Comparison of ENCODE assay signal across 24 cellular contexts in the genomic region with DNA sequence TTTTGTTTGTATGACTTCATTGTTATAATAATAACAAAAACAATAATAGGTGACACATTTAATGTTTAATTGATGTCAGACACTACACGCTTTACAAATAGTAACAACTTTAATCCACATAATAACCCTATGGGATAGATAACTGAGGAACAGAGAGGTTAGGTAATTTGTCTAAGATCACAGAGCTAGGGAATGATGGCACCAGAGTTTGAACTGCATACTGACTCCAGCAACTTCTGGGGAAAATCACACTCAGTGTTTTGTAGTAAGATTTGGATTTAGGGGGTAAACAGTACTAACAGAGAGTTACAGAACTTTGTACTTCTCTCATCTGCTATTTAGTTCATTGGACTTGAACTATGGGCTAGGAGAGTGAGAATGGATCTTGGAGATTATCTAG.
"Had no signal": no experiment of that assay in that cellular context is flagged by ENCODE, and none has a peak within 500 bp of the region (broad histone marks: within the 10 kb centered on the region; RNA-seq: fewer than 3 reads in every experiment).

No MANE protein-coding gene starts in this region.

- H3K36me3 ChIP-seq: MG63 had no signal

- DNase-seq: activated CD4-positive, alpha-beta T cell treated with anti-CD3 and anti-CD28 coated beads for 48 hours; activated CD4-positive, alpha-beta T cell treated with anti-CD3 and anti-CD28 coated beads, Interleukin-2, amount 50 U/mL, for 4 hours; activated CD4-positive, CD25-positive, alpha-beta regulatory T cell treated with anti-CD3 and anti-CD28 coated beads, Interleukin-2, amount 50 U/mL, for 72 hours; activated CD8-positive, alpha-beta memory T cell treated with anti-CD3 and anti-CD28 coated beads, Interleukin-2, amount 50 U/mL, for 48 hours; activated CD8-positive, alpha-beta T cell treated with anti-CD3 and anti-CD28 coated beads, Interleukin-2, amount 10 ng/mL, durations not matched to agents 7 days and 5 days; activated naive CD4-positive, alpha-beta T cell; activated T-cell treated with anti-CD3 and anti-CD28 coated beads, Interleukin-2, amount 50 U/mL, for 1 hour; amygdala; MG63; MV-4-11; NCI-H1092 treated with DMSO at 0.1 percent for 48 hours; NCI-H1417 treated with DMSO at 0.1 percent for 48 hours; NCI-H1694; NCI-H2029; NCI-H510A treated with DMSO at 0.1 percent for 48 hours; NCI-H69; NK-92 treated with Interleukin-12 subunit alpha and Interleukin-12 subunit beta, amount 100 ng/mL, for 24 hours; PC-3; SHP77 treated with DMSO at 0.1 percent for 48 hours; T-helper 9 cell had no signal

- FAIRE-seq: RCC 7860 had no signal

- H3K9ac ChIP-seq: KMS-11 had no signal

- ATAC-seq: activated naive CD4-positive, alpha-beta T cell treated with anti-CD3 and anti-CD28 coated beads, Interleukin-2, amount 50 U/mL, for 72 hours; PC-3; WTC11 had no signal

- H3K27ac ChIP-seq: KMS-11 had no signal

- H3K9me3 ChIP-seq: MG63 had no signal

- H3K4me2 ChIP-seq: KMS-11 had no signal

- H3K27me3 ChIP-seq: MG63 had no signal

- H3K4me3 ChIP-seq: MG63 had no signal
